ENCODE assay signal across 8 cellular contexts in the genomic region with DNA sequence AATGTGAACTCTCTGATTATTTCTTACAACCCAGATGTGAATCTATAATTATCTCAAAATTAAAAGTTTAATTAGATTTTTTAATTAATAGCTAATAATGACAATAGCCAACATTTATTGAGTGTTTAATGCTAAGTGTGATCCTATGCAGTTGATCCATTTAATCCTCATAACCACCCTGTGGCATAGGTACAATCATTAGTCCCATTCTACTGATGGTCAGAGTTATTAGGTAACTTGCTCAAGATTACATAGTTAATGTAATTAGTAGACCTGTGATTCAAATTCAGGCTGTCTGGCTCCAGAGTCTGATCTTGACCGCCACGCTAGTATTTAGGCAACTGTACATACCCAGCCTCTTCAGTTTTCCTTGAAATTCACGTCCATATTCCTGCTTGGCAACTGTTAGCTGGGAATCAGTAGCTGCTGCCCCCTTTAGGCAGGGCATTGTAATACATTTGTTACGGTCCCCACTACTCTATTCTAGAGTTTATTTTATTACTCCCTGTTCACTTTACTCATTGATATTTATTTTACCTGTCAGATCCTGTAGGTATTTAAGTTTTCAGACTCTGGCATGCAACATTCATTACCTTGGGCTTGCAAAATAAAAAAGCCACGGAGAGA. TPM values are rescaled to one million over a fixed set of nuclear protein-coding genes. Genes with fewer than 3 reads are reported as not detected.
DNase-seq lines count a peak whose midpoint lies in the region; ATAC-seq, FAIRE-seq and TF ChIP-seq lines count a peak whose summit lies in the region.

No MANE protein-coding gene starts in this region.

- H3K27ac ChIP-seq in K562 (ENCODE audit: extremely low read depth, low read depth, low read length) (no peak overlapping the region), neural progenitor cell (no peak overlapping the region), substantia nigra (ENCODE audit: low read depth, low read length, poor library complexity, severe bottlenecking) (no peak overlapping the region)

- POLR2A ChIA-PET in K562 (lab: Yijun Ruan, JAX): no interaction called here

- peaks cover 0 to 5% of the 10 kb centered on the region in 2 experiments; a peak in 1 of 5 replicates for H3K4me1 ChIP-seq in K562 (replicated peaks in 1 of 2; ENCODE audit: control insufficient read depth in 2 of 2, insufficient read depth in 2 of 2, low read length in 2 of 2)
- H3K4me1 ChIP-seq in neural progenitor cell: no peaks in the 10 kb centered on the region

- DNase-seq in NCI-H1417 (lab: John Stamatoyannopoulos, UW): peak in 2 of 3 experiments; percentile 5 to 7
- DNase-seq in NCI-H1417 treated with DMSO at 0.1 percent for 48 hours (lab: John Stamatoyannopoulos, UW): no peak
- peak; percentile 49 for DNase-seq in HuH-7.5 (ENCODE audit: low spot score)
- DNase-seq in K562 (ENCODE audit: extremely low read depth in 1 of 4, low spot score in 3 of 4): peak; percentile 60 to 68 (median 64)
- DNase-seq in neural progenitor cell (ENCODE audit: low spot score): peak; percentile 7
- DNase-seq in NCI-H2171 (lab: John Stamatoyannopoulos, UW): no peak
- no peak for DNase-seq in substantia nigra (lab: John Stamatoyannopoulos, UW)
- DNase-seq in NCI-H2107 treated with DMSO at 0.1 percent for 48 hours (lab: John Stamatoyannopoulos, UW; ENCODE audit: unreplicated experiment): no peak

- peaks cover 12% of the 10 kb centered on the region for H3K9me3 Mint-ChIP-seq in neural progenitor cell

- no peaks in the 10 kb centered on the region for H3K4me1 Mint-ChIP-seq in neural progenitor cell

- TF ChIP-seq EP300 in K562 (IDR thresholded peaks at IDR 0.05; ENCODE audit: low read length): no peak

- no peaks in the 10 kb centered on the region for H3K27me3 Mint-ChIP-seq in neural progenitor cell (ENCODE audit: insufficient read depth, low read depth)

- in situ Hi-C loops in K562 (cut with MboI): no loop called here

- H4K20me1 ChIP-seq in K562 (replicated peaks; ENCODE audit: control insufficient read depth, insufficient read depth, low read length) (no peaks in the 10 kb centered on the region), neural progenitor cell (ENCODE audit: low read depth) (no peaks in the 10 kb centered on the region)

- FAIRE-seq in K562 (lab: Jason Lieb, UNC): peak; percentile 49

- H3K4me3 ChIP-seq in K562 (no peak overlapping the region), neural progenitor cell (no peak overlapping the region)

- H3K9ac ChIP-seq in K562 (ENCODE audit: insufficient read depth in 1 of 2, low read depth in 2 of 2, low read length in 2 of 2) (no peak overlapping the region), neural progenitor cell (no peak overlapping the region)

- H3K4me3 Mint-ChIP-seq in neural progenitor cell: no peak overlapping the region

- CTCF ChIA-PET in K562 (lab: Yijun Ruan, JAX; ENCODE audit: low intra/inter-chr PET ratio): interaction anchor here (0.7 kb wide), 1 partner anchor 152 kb away, joined by 3 read pairs; no protein-coding TSS in a partner anchor

- no peaks in the 10 kb centered on the region for H3F3A ChIP-seq in neural progenitor cell (ENCODE audit: low read depth)

- BruUV-seq in K562 (replicated peaks; lab: Mats Ljungman, UMichigan): no TSS peak

- H3K36me3 ChIP-seq in K562 (ENCODE audit: control insufficient read depth, insufficient read depth, low read length) (no peaks in the 10 kb centered on the region), neural progenitor cell (no peaks in the 10 kb centered on the region)

- peaks cover 2% of the 10 kb centered on the region; the same call in 1 of the 2 replicates for H3K9me3 ChIP-seq in K562 (replicated peaks; ENCODE audit: control insufficient read depth, insufficient read depth, low read depth, low read length)
- H3K9me3 ChIP-seq in neural progenitor cell (ENCODE audit: low read depth): no peaks in the 10 kb centered on the region

- no peak overlapping the region for H3K4me2 ChIP-seq in K562 (ENCODE audit: insufficient read depth, low read length)
- H3K4me2 ChIP-seq in neural progenitor cell: no peak overlapping the region

- intact Hi-C loops in K562 (cut with micrococcal nuclease): loop anchor here (5.0 kb wide), 1 partner anchor 163 kb away; no protein-coding TSS in a partner anchor

- H3K27me3 ChIP-seq in K562 (ENCODE audit: control insufficient read depth in 2 of 2, insufficient read depth in 2 of 2, low read length in 2 of 2): no peaks in the 10 kb centered on the region
- H3K27me3 ChIP-seq in neural progenitor cell: no peaks in the 10 kb centered on the region

- no peak for TF ChIP-seq POLR2A in K562 (conservative IDR thresholded peaks at IDR 0.05)

- peak; percentile 92 for ATAC-seq in K562

- no peak overlapping the region for H3K27ac Mint-ChIP-seq in neural progenitor cell

- 4% methylated on average over 5 of the region's 5 CpGs for WGBS in K562 (ENCODE audit: insufficient coverage, low coverage, missing lambda C conversion rate)

- H3K36me3 Mint-ChIP-seq in neural progenitor cell: no peaks in the 10 kb centered on the region

- no peaks in the 10 kb centered on the region for H3K9me1 ChIP-seq in K562 (ENCODE audit: control insufficient read depth, insufficient read depth, low read length)

- TF ChIP-seq CTCF in K562 (IDR thresholded peaks at IDR 0.05 in 2 of 3, conservative IDR thresholded peaks at IDR 0.05 in 1 of 3; ENCODE audit: insufficient read depth in 2 of 3, low read depth in 1 of 3, low read length in 3 of 3) (peak; percentile 68 to 79 (median 77)), neural progenitor cell (IDR thresholded peaks at IDR 0.05) (peak; percentile 51)

- H2AFZ ChIP-seq in K562 (ENCODE audit: low read depth, low read length): peak overlapping the region; percentile 71
- no peak overlapping the region for H2AFZ ChIP-seq in neural progenitor cell (replicated peaks)

- TF ChIP-seq RAD21 in K562 (CRISPR knock-in tag; conservative IDR thresholded peaks at IDR 0.05 in 1 of 2, IDR thresholded peaks at IDR 0.05 in 1 of 2): peak; percentile 55 to 68

- H3K79me2 ChIP-seq in K562 (ENCODE audit: control insufficient read depth, insufficient read depth, low read length): no peaks in the 10 kb centered on the region
- no peaks in the 10 kb centered on the region for H3K79me2 ChIP-seq in neural progenitor cell (ENCODE audit: low read depth)

TF ChIP-seq in K562, 482 proteins besides CTCF, POLR2A, EP300 and RAD21 (continues in another document):
- TF ChIP-seq SMC3 (conservative IDR thresholded peaks at IDR 0.05; ENCODE audit: insufficient read depth, low read depth, low read length): peak; percentile 44; the same call in 1 of the 2 replicates
- TF ChIP-seq DNMT1 (IDR thresholded peaks at IDR 0.05): no peak
- TF ChIP-seq DACH1 (IDR thresholded peaks at IDR 0.05; ENCODE audit: partially characterized antibody): peak; percentile 64
- TF ChIP-seq EGR1 (conservative IDR thresholded peaks at IDR 0.05): no peak

RNA-seq across cellular contexts. Expression of a gene that starts 20.6 kb away (rescaled TPM):
- total RNA-seq in K562 (2011; cell fraction: chromatin; rRNA removed; ENCODE audit: low replicate concordance): 12.7 and 33.0 TPM in 2 replicates
- 6.3 and 7.9 TPM in 2 replicates for total RNA-seq in K562 (2011; cell fraction: nucleolus; rRNA removed)
- 11.6 and 13.3 TPM in 2 replicates for total RNA-seq in K562 (2011; cell fraction: nucleoplasm; rRNA removed)
- total RNA-seq in K562 (2014; rRNA removed) (9.6 and 14.7 TPM in 2 replicates), K562 (2014; rRNA removed; fragmentation: Illumina TruSeq; extraction: Trizol) (10.2 and 11.4 TPM in 2 replicates), K562 (2015; rRNA removed; fragmentation: Illumina TruSeq; extraction: Trizol) (12.5 and 13.0 TPM in 2 replicates), K562 (2021) (6.8 and 8.0 TPM in 2 replicates), neural progenitor cell (ENCODE audit: low replicate concordance) (0.22 TPM in 1 of 2 replicates, not detected in the other)
- polyA plus RNA-seq in K562 (2011; rRNA removed) (8.0 and 9.8 TPM in 2 replicates), K562 (2014; fragmentation: Illumina TruSeq; extraction: Trizol) (7.4 and 8.8 TPM in 2 replicates), K562 (2014; fragmentation: Nextera tagmentation; extraction: Ambion mirVana) (1 to 10 TPM; 5.3 to 8.2 TPM), K562 (2014; rRNA removed) (6.8 and 10.6 TPM in 2 replicates)
- 1.8 and 5.7 TPM in 2 replicates for polyA plus RNA-seq in K562 (2011; cell fraction: cytosol; rRNA removed)
- 10.2 and 21.9 TPM in 2 replicates for polyA plus RNA-seq in K562 (2011; cell fraction: nucleus; rRNA removed)
- polyA plus RNA-seq in K562 (2012): 7.2 and 7.8 TPM in 2 replicates
- polyA minus RNA-seq in K562 (2011; rRNA and poly(A)+ RNA removed): 15.1 and 25.1 TPM in 2 replicates
- polyA minus RNA-seq in K562 (2011; cell fraction: cytosol; rRNA and poly(A)+ RNA removed): 4.4 and 5.4 TPM in 2 replicates
- polyA minus RNA-seq in K562 (2011; cell fraction: nucleus; rRNA and poly(A)+ RNA removed): 11.6 and 30.9 TPM in 2 replicates

RNA-seq across cellular contexts. Expression of a gene that starts 51.1 kb away (rescaled TPM):
- 23.3 and 34.3 TPM in 2 replicates for total RNA-seq in K562 (2011; cell fraction: chromatin; rRNA removed; ENCODE audit: low replicate concordance)
- total RNA-seq in K562 (2011; cell fraction: nucleolus; rRNA removed): 8.2 and 9.6 TPM in 2 replicates
- 16.6 and 27.1 TPM in 2 replicates for total RNA-seq in K562 (2011; cell fraction: nucleoplasm; rRNA removed)
- total RNA-seq in K562 (2014; rRNA removed): 8.4 and 11.5 TPM in 2 replicates
- 35.0 and 36.6 TPM in 2 replicates for total RNA-seq in K562 (2014; rRNA removed; fragmentation: Illumina TruSeq; extraction: Trizol)
- 46.9 and 56.8 TPM in 2 replicates for total RNA-seq in K562 (2015; rRNA removed; fragmentation: Illumina TruSeq; extraction: Trizol)
- total RNA-seq in K562 (2021): 42.8 and 43.0 TPM in 2 replicates
- polyA plus RNA-seq in K562 (2011; rRNA removed): 25.5 and 41.8 TPM in 2 replicates
- 19.2 and 27.7 TPM in 2 replicates for polyA plus RNA-seq in K562 (2011; cell fraction: cytosol; rRNA removed)
- 23.9 and 24.2 TPM in 2 replicates for polyA plus RNA-seq in K562 (2011; cell fraction: nucleus; rRNA removed)
- polyA plus RNA-seq in K562 (2012): 42.5 and 45.8 TPM in 2 replicates
- polyA plus RNA-seq in K562 (2014; fragmentation: Illumina TruSeq; extraction: Trizol): 86.2 and 116 TPM in 2 replicates
- 1 to 10 TPM; 3.5 to 6.2 TPM for polyA plus RNA-seq in K562 (2014; fragmentation: Nextera tagmentation; extraction: Ambion mirVana)
- 11.7 and 20.2 TPM in 2 replicates for polyA plus RNA-seq in K562 (2014; rRNA removed)
- polyA minus RNA-seq in K562 (2011; rRNA and poly(A)+ RNA removed): 22.8 and 26.4 TPM in 2 replicates
- polyA minus RNA-seq in K562 (2011; cell fraction: cytosol; rRNA and poly(A)+ RNA removed): 21.3 and 21.8 TPM in 2 replicates
- 12.5 and 32.0 TPM in 2 replicates for polyA minus RNA-seq in K562 (2011; cell fraction: nucleus; rRNA and poly(A)+ RNA removed)
- 25.4 and 44.0 TPM in 2 replicates for total RNA-seq in neural progenitor cell (ENCODE audit: low replicate concordance)

Comparison
In these comparisons a context has a peak if more than half of its experiments do, and no peak if none do; other contexts are left out.
1. DNase-seq: peak in NCI-H1417 (2 of 3), HuH-7.5 (single experiment), K562 (4 of 4) and neural progenitor cell (single experiment); none in NCI-H1417 treated with DMSO at 0.1 percent for 48 hours (single experiment), NCI-H2171 (single experiment), substantia nigra (0 of 49) and NCI-H2107 treated with DMSO at 0.1 percent for 48 hours (single experiment).